ENCODE assay signal across 8 cellular contexts in the genomic region with DNA sequence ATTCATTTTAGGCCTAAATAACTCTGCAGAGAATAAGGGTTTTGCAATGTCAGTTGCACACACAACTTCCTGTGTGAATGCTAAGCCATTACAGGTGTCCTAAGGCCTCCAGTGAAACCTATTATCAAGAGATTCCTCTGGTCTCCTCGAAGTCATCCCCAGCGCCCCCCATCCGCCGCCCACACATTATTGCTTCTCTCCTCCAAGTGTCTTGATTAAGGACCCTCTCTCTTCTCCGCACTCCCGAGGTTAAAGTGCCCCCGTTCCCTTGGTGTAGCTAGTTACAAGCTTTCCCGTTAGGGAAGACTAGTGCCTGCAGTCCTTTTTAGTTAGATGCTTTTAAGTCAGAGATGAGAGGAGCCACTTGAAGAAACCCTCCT. TPM values are rescaled to one million over a fixed set of nuclear protein-coding genes. Genes with fewer than 3 reads are reported as not detected.
A peak's percentile ranks its signal among the peaks of the same experiment; 100 is the strongest.
DNase-seq lines count a peak whose midpoint lies in the region; ATAC-seq and TF ChIP-seq lines count a peak whose summit lies in the region.

No MANE protein-coding gene starts in this region.

- ATAC-seq in Right ventricle myocardium superior (ENCODE audit: poor library complexity), result no peak
- ATAC-seq in left cardiac atrium, result no peak
- ATAC-seq in effector memory CD8-positive, alpha-beta T cell (replicated peaks), result no peak
- ATAC-seq in natural killer cell treated with Interleukin-12 subunit alpha and Interleukin-12 subunit beta and Interleukin-15 and Interleukin-18, amount 100 ng/mL, for 72 hours, result no peak

- no peak for TF ChIP-seq CTCF in type B pancreatic cell (conservative IDR thresholded peaks at IDR 0.05)

- DNase-seq in Right ventricle myocardium superior, result peak; percentile 39
- no peak for DNase-seq in left cardiac atrium
- DNase-seq in activated CD4-positive, alpha-beta memory T cell treated with anti-CD3 and anti-CD28 coated beads, Interleukin-2, amount 10 ng/mL, durations not matched to agents 7 days and 5 days, result peak; percentile 50
- peak; percentile 29 to 58 (median 40) for DNase-seq in effector memory CD8-positive, alpha-beta T cell
- peak; percentile 74 for DNase-seq in natural killer cell treated with Interleukin-12 subunit alpha and Interleukin-12 subunit beta and Interleukin-15 and Interleukin-18, amount 100 ng/mL, for 72 hours (ENCODE audit: low spot score)
- DNase-seq in type B pancreatic cell (ENCODE audit: extremely low spot score, unreplicated experiment), result no peak
- no peak for DNase-seq in NCI-H82 (lab: John Stamatoyannopoulos, UW)
- DNase-seq in COR-L47 (lab: John Stamatoyannopoulos, UW), result no peak

- CTCF ChIA-PET in activated CD4-positive, alpha-beta memory T cell treated with anti-CD3 and anti-CD28 coated beads, Interleukin-2, amount 10 ng/mL, durations not matched to agents 7 days and 5 days (lab: Charles Lee), result interaction anchor here (0.8 to 1.7 kb wide), 13 partner anchors 9 to 127 kb away, joined by 3 to 9 read pairs (median 4); no protein-coding TSS in a partner anchor

- H3K27me3 Mint-ChIP-seq in activated CD4-positive, alpha-beta memory T cell treated with anti-CD3 and anti-CD28 coated beads, Interleukin-2, amount 10 ng/mL, durations not matched to agents 7 days and 5 days, result no peaks in the 10 kb centered on the region
- H3K27me3 Mint-ChIP-seq in effector memory CD8-positive, alpha-beta T cell, result no peaks in the 10 kb centered on the region
- no peaks in the 10 kb centered on the region for H3K27me3 Mint-ChIP-seq in natural killer cell treated with Interleukin-12 subunit alpha and Interleukin-12 subunit beta and Interleukin-15 and Interleukin-18, amount 100 ng/mL, for 72 hours
- H3K27me3 Mint-ChIP-seq in type B pancreatic cell, result peaks cover 22% of the 10 kb centered on the region

- peaks cover 3% of the 10 kb centered on the region for H3K36me3 Mint-ChIP-seq in activated CD4-positive, alpha-beta memory T cell treated with anti-CD3 and anti-CD28 coated beads, Interleukin-2, amount 10 ng/mL, durations not matched to agents 7 days and 5 days (ENCODE audit: low read depth)
- H3K36me3 Mint-ChIP-seq in effector memory CD8-positive, alpha-beta T cell (ENCODE audit: insufficient read depth), result peaks cover 55% of the 10 kb centered on the region
- H3K36me3 Mint-ChIP-seq in natural killer cell treated with Interleukin-12 subunit alpha and Interleukin-12 subunit beta and Interleukin-15 and Interleukin-18, amount 100 ng/mL, for 72 hours, result peaks cover 10% of the 10 kb centered on the region
- no peaks in the 10 kb centered on the region for H3K36me3 Mint-ChIP-seq in type B pancreatic cell

- intact Hi-C loops in Right ventricle myocardium superior (cut with DNase I), result no loop called here
- intact Hi-C loops in left cardiac atrium (cut with DNase I), result loop anchor here (2.0 to 10.0 kb wide), 4 partner anchors 59 to 189 kb away; no protein-coding TSS in a partner anchor

- peak overlapping the region; percentile 99 for H3K4me3 Mint-ChIP-seq in activated CD4-positive, alpha-beta memory T cell treated with anti-CD3 and anti-CD28 coated beads, Interleukin-2, amount 10 ng/mL, durations not matched to agents 7 days and 5 days
- H3K4me3 Mint-ChIP-seq in effector memory CD8-positive, alpha-beta T cell, result peak overlapping the region; percentile 92 to 98
- H3K4me3 Mint-ChIP-seq in natural killer cell treated with Interleukin-12 subunit alpha and Interleukin-12 subunit beta and Interleukin-15 and Interleukin-18, amount 100 ng/mL, for 72 hours, result peak overlapping the region; percentile 95
- H3K4me3 Mint-ChIP-seq in type B pancreatic cell, result peak overlapping the region; percentile 99

- H3K9me3 Mint-ChIP-seq in activated CD4-positive, alpha-beta memory T cell treated with anti-CD3 and anti-CD28 coated beads, Interleukin-2, amount 10 ng/mL, durations not matched to agents 7 days and 5 days, result no peaks in the 10 kb centered on the region
- H3K9me3 Mint-ChIP-seq in effector memory CD8-positive, alpha-beta T cell, result no peaks in the 10 kb centered on the region
- no peaks in the 10 kb centered on the region for H3K9me3 Mint-ChIP-seq in natural killer cell treated with Interleukin-12 subunit alpha and Interleukin-12 subunit beta and Interleukin-15 and Interleukin-18, amount 100 ng/mL, for 72 hours
- no peaks in the 10 kb centered on the region for H3K9me3 Mint-ChIP-seq in type B pancreatic cell

- H3K27ac Mint-ChIP-seq in activated CD4-positive, alpha-beta memory T cell treated with anti-CD3 and anti-CD28 coated beads, Interleukin-2, amount 10 ng/mL, durations not matched to agents 7 days and 5 days, result peak overlapping the region; percentile 98
- peak overlapping the region; percentile 99 to 100 for H3K27ac Mint-ChIP-seq in effector memory CD8-positive, alpha-beta T cell
- H3K27ac Mint-ChIP-seq in natural killer cell treated with Interleukin-12 subunit alpha and Interleukin-12 subunit beta and Interleukin-15 and Interleukin-18, amount 100 ng/mL, for 72 hours, result peak overlapping the region; percentile 98 to 100
- peak overlapping the region; percentile 98 for H3K27ac Mint-ChIP-seq in type B pancreatic cell

- H3K4me1 Mint-ChIP-seq in activated CD4-positive, alpha-beta memory T cell treated with anti-CD3 and anti-CD28 coated beads, Interleukin-2, amount 10 ng/mL, durations not matched to agents 7 days and 5 days, result peaks cover 54% of the 10 kb centered on the region
- peaks cover 38 to 60% of the 10 kb centered on the region in 2 donors for H3K4me1 Mint-ChIP-seq in effector memory CD8-positive, alpha-beta T cell (ENCODE audit: low read depth in 2 of 2)
- peaks cover 50 to 62% of the 10 kb centered on the region in 2 donors for H3K4me1 Mint-ChIP-seq in natural killer cell treated with Interleukin-12 subunit alpha and Interleukin-12 subunit beta and Interleukin-15 and Interleukin-18, amount 100 ng/mL, for 72 hours (ENCODE audit: low read depth in 2 of 2)
- H3K4me1 Mint-ChIP-seq in type B pancreatic cell (ENCODE audit: unreplicated experiment), result peaks cover 26% of the 10 kb centered on the region

- POLR2A ChIA-PET in activated CD4-positive, alpha-beta memory T cell treated with anti-CD3 and anti-CD28 coated beads, Interleukin-2, amount 10 ng/mL, durations not matched to agents 7 days and 5 days (lab: Charles Lee), result interaction anchor here (0.6 to 8.2 kb wide), 27 partner anchors 9 to 507 kb away, joined by 3 to 168 read pairs (median 4); a partner anchor contains a TSS

RNA-seq across cellular contexts. Expression of a gene that starts 1.2 kb away (rescaled TPM):
- total RNA-seq in Right ventricle myocardium superior, result 12.8 TPM
- total RNA-seq in left cardiac atrium, result 10 to 100 TPM; 13.3 to 25.4 TPM
- 10 to 100 TPM; 30.5 to 32.8 TPM for total RNA-seq in activated CD4-positive, alpha-beta memory T cell treated with anti-CD3 and anti-CD28 coated beads, Interleukin-2, amount 10 ng/mL, durations not matched to agents 7 days and 5 days
- 10 to 100 TPM; 45.7 to 58.1 TPM for total RNA-seq in natural killer cell treated with Interleukin-12 subunit alpha and Interleukin-12 subunit beta and Interleukin-15 and Interleukin-18, amount 100 ng/mL, for 72 hours
- 12.3 and 34.1 TPM in 2 replicates for total RNA-seq in type B pancreatic cell (ENCODE audit: low replicate concordance)

Comparison
In these comparisons a context has a peak if more than half of its experiments do, and no peak if none do; other contexts are left out.
1. DNase-seq: peak in Right ventricle myocardium superior (single experiment), activated CD4-positive, alpha-beta memory T cell treated with anti-CD3 and anti-CD28 coated beads, Interleukin-2, amount 10 ng/mL, durations not matched to agents 7 days and 5 days (single experiment), effector memory CD8-positive, alpha-beta T cell (3 of 3) and natural killer cell treated with Interleukin-12 subunit alpha and Interleukin-12 subunit beta and Interleukin-15 and Interleukin-18, amount 100 ng/mL, for 72 hours (single experiment); none in left cardiac atrium (single experiment), type B pancreatic cell (single experiment), NCI-H82 (single experiment) and COR-L47 (single experiment).
2. Peak in every context shown above with its lines, with median percentiles within 50 percentile points of each other: H3K27ac Mint-ChIP-seq and H3K4me3 Mint-ChIP-seq.